Comparison of ENCODE assay signal across 8 cellular contexts in the genomic region with DNA sequence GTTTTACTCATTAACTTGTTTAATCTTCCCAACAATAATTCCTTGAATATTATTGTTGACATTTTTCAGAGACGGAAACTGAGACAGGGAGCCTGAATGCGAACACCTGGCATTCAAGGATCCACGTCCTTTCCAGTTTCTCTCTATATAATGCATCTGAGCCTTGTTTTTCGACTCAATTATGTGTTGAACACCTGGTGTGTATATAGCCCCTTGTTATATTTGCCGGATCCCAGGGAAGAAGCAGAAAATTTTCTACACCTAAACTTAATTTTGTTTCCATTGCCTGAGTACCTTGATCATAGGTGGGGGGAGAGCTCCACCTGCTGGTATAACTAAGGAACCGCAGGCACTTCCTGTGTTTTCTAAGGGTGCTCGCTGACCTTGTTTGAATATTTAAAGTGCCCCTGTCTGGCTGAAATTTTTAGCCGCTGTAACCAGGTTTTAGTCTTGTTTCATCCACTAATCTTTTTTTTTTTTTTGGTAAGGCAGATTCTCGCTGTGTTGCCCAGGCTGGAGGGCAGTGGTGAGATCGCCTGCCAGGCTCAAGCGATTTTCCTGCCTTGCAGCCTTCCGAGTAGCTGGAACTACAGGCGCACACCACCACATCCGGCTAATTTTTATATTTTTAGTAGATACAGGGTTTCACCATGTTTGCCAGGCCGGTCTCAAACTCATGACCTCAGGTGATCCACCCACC. TPM values are rescaled to one million over a fixed set of nuclear protein-coding genes. Genes with fewer than 3 reads are reported as not detected.
DNase-seq lines count a peak whose midpoint lies in the region; ATAC-seq and TF ChIP-seq lines count a peak whose summit lies in the region.

No MANE protein-coding gene starts in this region.

- H3F3A ChIP-seq in neural cell (ENCODE audit: insufficient read depth, low read length, poor library complexity, severe bottlenecking): no peaks in the 10 kb centered on the region

- intact Hi-C loops in Right ventricle myocardium inferior (cut with DNase I) (loop anchor here (1.0 to 10.0 kb wide), 6 partner anchors 120 to 480 kb away; no protein-coding TSS in a partner anchor), cardiac septum (cut with DNase I) (loop anchor here (2.0 to 10.0 kb wide), 3 partner anchors 160 to 422 kb away; no protein-coding TSS in a partner anchor)

- TF ChIP-seq RAD21 in neural cell (conservative IDR thresholded peaks at IDR 0.05): peak; percentile 96

- no peak overlapping the region for H3K4me2 ChIP-seq in neural cell (ENCODE audit: low read length)

- H3K79me2 ChIP-seq in neural cell (replicated peaks; ENCODE audit: insufficient read depth, low read length): no peaks in the 10 kb centered on the region

- no peaks in the 10 kb centered on the region for H4K20me1 ChIP-seq in neural cell (ENCODE audit: insufficient read depth)

- DNase-seq in Right ventricle myocardium inferior (ENCODE audit: missing footprints): no peak
- no peak for DNase-seq in cardiac septum (ENCODE audit: low spot score)
- peak; percentile 22 for DNase-seq in LNCaP clone FGC (ENCODE audit: low read depth)
- peak; percentile 65 for DNase-seq in RWPE1 (ENCODE audit: low spot score)
- DNase-seq in activated T-helper 1 cell treated with anti-CD3 and anti-CD28 coated beads, Interleukin-2, amount 50 U/mL, for 16 hours (ENCODE audit: low read depth in 1 of 2, low spot score in 1 of 2): peak; percentile 23 to 51
- DNase-seq in fibroblast of pulmonary artery (ENCODE audit: low read depth): peak; percentile 77
- DNase-seq in substantia nigra (lab: John Stamatoyannopoulos, UW): peak in 33 of 49 donors; percentile 11 to 55 (median 34)

- H3K36me3 ChIP-seq in neural cell (ENCODE audit: insufficient read depth, low read length): no peaks in the 10 kb centered on the region

- H3K4me3 ChIP-seq in LNCaP clone FGC (ENCODE audit: low read depth, low read length) (no peak overlapping the region), fibroblast of pulmonary artery (replicated peaks; ENCODE audit: low read depth, low read length) (no peak overlapping the region), neural cell (ENCODE audit: low read length) (no peak overlapping the region)

- no peak for TF ChIP-seq EP300 in neural cell (conservative IDR thresholded peaks at IDR 0.05; ENCODE audit: poor library complexity, severe bottlenecking)

- H3K9me3 ChIP-seq in neural cell (ENCODE audit: low read length): no peaks in the 10 kb centered on the region

- CTCF ChIA-PET in RWPE1 (lab: Yijun Ruan, JAX): interaction anchor here (0.6 to 3.2 kb wide), 6 partner anchors 143 to 222 kb away, joined by 3 to 21 read pairs (median 4); a partner anchor contains a TSS

- ATAC-seq in Right ventricle myocardium inferior: peak; percentile 60

- H3K27ac ChIP-seq in RWPE1: no peak overlapping the region
- H3K27ac ChIP-seq in neural cell (ENCODE audit: low read length): no peak overlapping the region
- H3K27ac ChIP-seq in substantia nigra (ENCODE audit: low read depth, low read length, poor library complexity, severe bottlenecking): no peak overlapping the region

- no peaks in the 10 kb centered on the region for H3K27me3 ChIP-seq in neural cell (ENCODE audit: insufficient read depth, low read depth, low read length)

- H2AFZ ChIP-seq in neural cell (ENCODE audit: low read depth, low read length): no peak overlapping the region

- peak; percentile 82 for TF ChIP-seq CTCF in LNCaP clone FGC (IDR thresholded peaks at IDR 0.05; ENCODE audit: control insufficient read depth, extremely low read depth, insufficient read depth)
- peak; percentile 87 for TF ChIP-seq CTCF in RWPE1 (conservative IDR thresholded peaks at IDR 0.05; ENCODE audit: low read depth)
- peak; percentile 93 for TF ChIP-seq CTCF in fibroblast of pulmonary artery (IDR thresholded peaks at IDR 0.05; ENCODE audit: low read length, missing control alignments)
- peak; percentile 95 for TF ChIP-seq CTCF in neural cell (IDR thresholded peaks at IDR 0.05; ENCODE audit: poor library complexity, severe bottlenecking)

- POLR2A ChIA-PET in RWPE1 (lab: Yijun Ruan, JAX; ENCODE audit: low non-redundant PET): no interaction called here

- no peak overlapping the region for H3K9ac ChIP-seq in neural cell (ENCODE audit: low read length)

- H3K9me2 ChIP-seq in neural cell (ENCODE audit: insufficient read depth, low read length): no peaks in the 10 kb centered on the region

TF ChIP-seq in neural cell, 6 proteins besides CTCF, POLR2A, EP300 and RAD21:
- peak; percentile 93 for TF ChIP-seq SMC3 (conservative IDR thresholded peaks at IDR 0.05; ENCODE audit: poor library complexity)
- TF ChIP-seq POLR2AphosphoS5 (IDR thresholded peaks at IDR 0.05): no peak
TF ChIP-seq in neural cell: peak in this region for 1.

RNA-seq across cellular contexts. Expression of a gene that starts 6.6 kb away (rescaled TPM):
- 50.4 TPM for total RNA-seq in Right ventricle myocardium inferior
- 44.6 TPM for total RNA-seq in cardiac septum
- polyA plus RNA-seq in neural cell: 19.7 and 33.3 TPM in 2 replicates
- 23.7 and 25.3 TPM in 2 replicates for polyA minus RNA-seq in neural cell

RNA-seq across cellular contexts. Expression of a gene that starts 42.3 kb away (rescaled TPM):
- total RNA-seq in Right ventricle myocardium inferior (not detected), cardiac septum (0.22 TPM)
- polyA plus RNA-seq in neural cell: not detected in 2 replicates
- polyA minus RNA-seq in neural cell: 0.73 TPM in 1 of 2 replicates, not detected in the other

Comparison
In these comparisons a context has a peak if more than half of its experiments do, and no peak if none do; other contexts are left out.
1. DNase-seq: peak in LNCaP clone FGC (single experiment), RWPE1 (single experiment), activated T-helper 1 cell treated with anti-CD3 and anti-CD28 coated beads, Interleukin-2, amount 50 U/mL, for 16 hours (2 of 2), fibroblast of pulmonary artery (single experiment) and substantia nigra (33 of 49); none in Right ventricle myocardium inferior (single experiment) and cardiac septum (single experiment).
2. Peak in every context shown above with its lines, with median percentiles within 50 percentile points of each other: CTCF ChIP-seq.